21 cellular contexts compared by ENCODE assay signal in the genomic region with DNA sequence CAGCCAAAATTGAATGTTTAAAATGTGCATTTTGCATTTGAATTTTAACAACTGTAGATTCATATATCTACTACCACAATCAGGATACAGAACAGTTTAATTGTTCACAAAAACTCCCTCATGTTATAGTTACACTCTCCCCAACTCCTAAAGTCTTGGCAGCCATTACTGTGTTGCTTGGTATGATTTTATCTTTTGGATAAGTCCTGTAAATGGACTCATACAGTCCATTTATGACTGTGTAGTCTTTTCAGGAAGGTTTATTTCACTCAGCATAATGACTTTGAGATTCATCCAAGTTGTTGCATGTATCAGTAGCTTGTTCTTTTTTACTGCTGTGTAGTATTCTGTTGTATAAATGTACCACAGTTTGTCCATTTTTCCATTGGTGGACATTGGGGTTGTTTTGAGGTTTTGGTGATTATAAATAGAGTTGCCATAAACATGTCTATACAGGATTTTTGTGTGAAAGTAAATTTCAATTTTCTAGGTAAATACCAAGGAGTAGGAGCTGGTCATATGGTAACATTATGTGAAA.
"Had no signal": no experiment of that assay in that cellular context is flagged by ENCODE, and none has a peak within 500 bp of the region (broad histone marks: within the 10 kb centered on the region; RNA-seq: fewer than 3 reads in every experiment).

No MANE protein-coding gene starts in this region.

- ATAC-seq: effector memory CD8-positive, alpha-beta T cell; left ventricle myocardium superior; lower lobe of right lung; natural killer cell; psoas muscle; right cardiac atrium; stimulated activated memory B cell treated with anti-CD40 and anti-IgM and Interleukin-4, amounts not matched to agents 10 μg/mL and 1 μg/mL and 100 μg/mL, for 72 hours had no signal

- DNase-seq: cortex of kidney; effector memory CD8-positive, alpha-beta T cell; immature natural killer cell; islet precursor cell; kidney glomerular epithelial cell; left ventricle myocardium superior; natural killer cell; occipital lobe; psoas muscle; right cardiac atrium; sigmoid colon; stimulated activated CD4-positive, alpha-beta T cell treated with anti-CD3 and anti-CD28 coated beads, Interleukin-2, amount 100 ng/mL, for 24 hours; stimulated activated CD4-positive, alpha-beta T cell treated with anti-CD3 and anti-CD28 coated beads, Interleukin-4, amount 100 ng/mL, for 24 hours; thyroid gland had no signal

- H3K4me1 ChIP-seq: lower lobe of right lung had no signal

- H3K9me3 ChIP-seq: lower lobe of right lung, ovary, psoas muscle, sigmoid colon, thyroid gland had no signal

- H3K4me3 Mint-ChIP-seq: effector memory CD8-positive, alpha-beta T cell; immature natural killer cell; natural killer cell; stimulated activated memory B cell treated with anti-CD40 and anti-IgM and Interleukin-4, amounts not matched to agents 10 μg/mL and 1 μg/mL and 100 μg/mL, for 72 hours; stimulated activated naive CD8-positive, alpha-beta T cell treated with anti-CD3 and anti-CD28 coated beads, Interleukin-15, Interleukin-2, amounts not matched to agents 100 ng/mL and 50 ng/mL, for 24 hours; type B pancreatic cell had no signal

- FAIRE-seq: endometrium, frontal cortex had no signal

- H3K27me3 ChIP-seq: ovary, sigmoid colon, thyroid gland had no signal

- H3K4me3 ChIP-seq: lower lobe of right lung, ovary, psoas muscle, sigmoid colon, thyroid gland had no signal

- H3K9me3 Mint-ChIP-seq: effector memory CD8-positive, alpha-beta T cell; immature natural killer cell; natural killer cell; stimulated activated memory B cell treated with anti-CD40 and anti-IgM and Interleukin-4, amounts not matched to agents 10 μg/mL and 1 μg/mL and 100 μg/mL, for 72 hours; stimulated activated naive CD8-positive, alpha-beta T cell treated with anti-CD3 and anti-CD28 coated beads, Interleukin-15, Interleukin-2, amounts not matched to agents 100 ng/mL and 50 ng/mL, for 24 hours; type B pancreatic cell had no signal

- H3K27me3 Mint-ChIP-seq: effector memory CD8-positive, alpha-beta T cell; stimulated activated memory B cell treated with anti-CD40 and anti-IgM and Interleukin-4, amounts not matched to agents 10 μg/mL and 1 μg/mL and 100 μg/mL, for 72 hours; stimulated activated naive CD8-positive, alpha-beta T cell treated with anti-CD3 and anti-CD28 coated beads, Interleukin-15, Interleukin-2, amounts not matched to agents 100 ng/mL and 50 ng/mL, for 24 hours; type B pancreatic cell had no signal

- H3K27ac ChIP-seq: lower lobe of right lung, ovary, psoas muscle, sigmoid colon, thyroid gland had no signal

- H3K27ac Mint-ChIP-seq: stimulated activated memory B cell treated with anti-CD40 and anti-IgM and Interleukin-4, amounts not matched to agents 10 μg/mL and 1 μg/mL and 100 μg/mL, for 72 hours; stimulated activated naive CD8-positive, alpha-beta T cell treated with anti-CD3 and anti-CD28 coated beads, Interleukin-15, Interleukin-2, amounts not matched to agents 100 ng/mL and 50 ng/mL, for 24 hours; type B pancreatic cell had no signal

- H3K36me3 Mint-ChIP-seq: immature natural killer cell; natural killer cell; stimulated activated memory B cell treated with anti-CD40 and anti-IgM and Interleukin-4, amounts not matched to agents 10 μg/mL and 1 μg/mL and 100 μg/mL, for 72 hours had no signal

- H3K36me3 ChIP-seq: lower lobe of right lung, ovary, sigmoid colon, thyroid gland had no signal
